ENCODE assay signal across 12 cellular contexts in genomic region chr16:65176603-65177002, GRCh38. TPM values are rescaled to one million over a fixed set of nuclear protein-coding genes. Genes with fewer than 3 reads are reported as not detected.
DNase-seq lines count a peak whose midpoint lies in the region; ATAC-seq and TF ChIP-seq lines count a peak whose summit lies in the region.
"Had no signal": no experiment of that assay in that cellular context is flagged by ENCODE, and none has a peak within 500 bp of the region (broad histone marks: within the 10 kb centered on the region; RNA-seq: fewer than 3 reads in every experiment).

No MANE protein-coding gene starts in this region.

- H2BK5ac ChIP-seq in IMR-90 (ENCODE audit: low read depth, low read length, poor library complexity, severe bottlenecking) = no peak overlapping the region

- TF ChIP-seq RAD21 in IMR-90 (IDR thresholded peaks at IDR 0.05; ENCODE audit: low read length) = no peak

- in situ Hi-C loops in IMR-90 (cut with MboI; ENCODE audit: low sequenced_read_pairs) = no loop called here

- 0 out of 2 replicates have a peak overlapping the region, but pooled peaks have one; percentile 29 for H4K91ac ChIP-seq in IMR-90 (ENCODE audit: insufficient read depth, low read depth, low read length)

- no peak overlapping the region; a peak in 1 of 4 replicates for H4K8ac ChIP-seq in IMR-90 (ENCODE audit: low read depth in 2 of 2, low read length in 2 of 2)

- 0% methylated on average over 2 of the region's 6 CpGs; no CpG with 5 or more reads in 1 of the 2 experiments for whole genome bisulfite sequencing in IMR-90 (ENCODE audit: extremely low coverage in 2 of 2, insufficient read length in 1 of 2), 2 experiments

- CTCF ChIA-PET in AG04449 (lab: Yijun Ruan, JAX) (no interaction called here), IMR-90 (lab: Yijun Ruan, JAX) (interaction anchor here (0.7 kb wide), 1 partner anchor 1817 kb away, joined by 3 read pairs; no protein-coding TSS in a partner anchor)

- no peak overlapping the region for H3K56ac ChIP-seq in IMR-90 (ENCODE audit: extremely low read depth, insufficient read depth, low read length)

- H3K4ac ChIP-seq in IMR-90 (ENCODE audit: low read depth, low read length) = no peak overlapping the region

- no peak overlapping the region for H3K14ac ChIP-seq in IMR-90 (replicated peaks; ENCODE audit: low read depth, low read length)

- H2BK20ac ChIP-seq in IMR-90 (ENCODE audit: low read depth, low read length) = no peak overlapping the region

- peaks cover 10% of the 10 kb centered on the region for H3K4me1 ChIP-seq in IMR-90 (ENCODE audit: control insufficient read depth, insufficient read depth, low read length)

- TF ChIP-seq CTCF in AG04449 (IDR thresholded peaks at IDR 0.05; ENCODE audit: insufficient read depth, low read length, missing control alignments) (no peak), IMR-90 (conservative IDR thresholded peaks at IDR 0.05; ENCODE audit: low read depth, low read length) (no peak), fibroblast of pulmonary artery (IDR thresholded peaks at IDR 0.05; ENCODE audit: low read length, missing control alignments) (no peak)

- no peak overlapping the region for H2AFZ ChIP-seq in IMR-90 (replicated peaks; ENCODE audit: low read length, poor library complexity)

- peak overlapping the region; percentile 43; the same call in 1 of the 2 replicates for H3K18ac ChIP-seq in IMR-90 (ENCODE audit: low read depth, low read length)

- H4K20me1 ChIP-seq in IMR-90 (ENCODE audit: insufficient read depth, low read length) = no peaks in the 10 kb centered on the region

- BruUV-seq in IMR-90 (replicated peaks; lab: Mats Ljungman, UMichigan) = no TSS peak

- ATAC-seq in IMR-90 (ENCODE audit: low read depth) = peak; percentile 97

- H3K4me2 ChIP-seq in IMR-90 (ENCODE audit: low read depth, low read length) = peak overlapping the region; percentile 52

- intact Hi-C loops in IMR-90 (cut with micrococcal nuclease) = no loop called here

- H4K5ac ChIP-seq in IMR-90 (ENCODE audit: low read depth, low read length) = no peak overlapping the region; the same call in 1 of the 2 replicates

- H3K9me3 ChIP-seq in IMR-90 (ENCODE audit: control insufficient read depth, insufficient read depth, low read length) = no peaks in the 10 kb centered on the region

- POLR2A ChIA-PET in AG04449 (lab: Yijun Ruan, JAX) (interaction anchor here (0.7 to 1.1 kb wide), 4 partner anchors 14 to 77 kb away, joined by 3 to 4 read pairs (median 3); no protein-coding TSS in a partner anchor), IMR-90 (lab: Charles Lee; ENCODE audit: unreplicated experiment) (interaction anchor here (0.7 kb wide), 1 partner anchor 692 kb away, joined by 16 read pairs; no protein-coding TSS in a partner anchor)

- H2BK120ac ChIP-seq in IMR-90 (ENCODE audit: low read depth, low read length) = no peak overlapping the region

- peak overlapping the region; percentile 38; the same call in 2 of the 3 replicates for H2BK15ac ChIP-seq in IMR-90 (ENCODE audit: low read depth, low read length)

- dilution Hi-C loops in IMR-90 (cut with HindIII; ENCODE audit: low sequenced_read_pairs, unreplicated experiment) = no loop called here

- H3K36me3 ChIP-seq in IMR-90 (ENCODE audit: control insufficient read depth, insufficient read depth, low read length) = no peaks in the 10 kb centered on the region

- no peak overlapping the region for H3K23ac ChIP-seq in IMR-90 (ENCODE audit: low read depth, low read length)

- no peak overlapping the region for H2AK9ac ChIP-seq in IMR-90 (replicated peaks; ENCODE audit: low read depth, low read length, poor library complexity)

- no peaks in the 10 kb centered on the region for H3K9me1 ChIP-seq in IMR-90 (ENCODE audit: insufficient read depth, low read length)

- no peak for TF ChIP-seq POLR2A in IMR-90 (IDR thresholded peaks at IDR 0.05; ENCODE audit: low read depth, low read length)

- H3K27ac ChIP-seq in IMR-90 (ENCODE audit: insufficient read depth, low read length) = no peak overlapping the region
- H3K27ac ChIP-seq: dorsolateral prefrontal cortex had no signal

- DNase-seq in AG04449 (ENCODE audit: low read depth, low spot score) (peak; percentile 54), IMR-90 (peak; percentile 93), fibroblast of pulmonary artery (ENCODE audit: low read depth) (peak; percentile 78), mucosa of gallbladder (ENCODE audit: low spot score) (peak; percentile 18), inferior parietal cortex (ENCODE audit: extremely low spot score) (no peak), dermis blood vessel endothelial cell (no peak), NCI-H1436 (lab: John Stamatoyannopoulos, UW) (no peak)
- no peak for DNase-seq in activated CD4-positive, alpha-beta T cell treated with anti-CD3 and anti-CD28 coated beads, Interleukin-2, amount 50 U/mL, for 48 hours
- DNase-seq: activated CD8-positive, alpha-beta memory T cell treated with anti-CD3 and anti-CD28 coated beads for 24 hours; dorsolateral prefrontal cortex; NCI-H1417 treated with DMSO at 0.1 percent for 48 hours; NCI-H748 treated with DMSO at 0.1 percent for 48 hours had no signal

- H2AK5ac ChIP-seq in IMR-90 (ENCODE audit: low read depth, low read length) = peak overlapping the region; percentile 45; the same call in 1 of the 2 replicates

- H3K79me1 ChIP-seq in IMR-90 (ENCODE audit: low read depth in 1 of 2, low read length in 2 of 2) = no peaks in the 10 kb centered on the region

- H3K4me3 ChIP-seq in AG04449 (ENCODE audit: low read depth, low read length) (no peak overlapping the region), IMR-90 (ENCODE audit: insufficient read depth, low read depth, low read length) (no peak overlapping the region), fibroblast of pulmonary artery (replicated peaks; ENCODE audit: low read depth, low read length) (no peak overlapping the region)
- H3K4me3 ChIP-seq: dorsolateral prefrontal cortex had no signal

- H3K9ac ChIP-seq in IMR-90 (ENCODE audit: low read depth, low read length) = no peak overlapping the region

- H3K27me3 ChIP-seq in IMR-90 (ENCODE audit: control insufficient read depth, insufficient read depth, low read length) = no peaks in the 10 kb centered on the region; the same call in 1 of the 2 replicates
- H3K27me3 ChIP-seq: dorsolateral prefrontal cortex had no signal

TF ChIP-seq in IMR-90, 13 proteins besides CTCF, POLR2A, EP300 and RAD21:
- no peak for TF ChIP-seq CEBPB (IDR thresholded peaks at IDR 0.05; ENCODE audit: low read depth, low read length)
- peak; percentile 86 for TF ChIP-seq MAFK (IDR thresholded peaks at IDR 0.05; ENCODE audit: low read depth, low read length)

RNA-seq across cellular contexts. Expression of gene CDH11, which starts 54.7 kb away (rescaled TPM):
- total RNA-seq in IMR-90 (2012; rRNA removed) (395 and 601 TPM in 2 replicates), mucosa of gallbladder (41.1 TPM), dermis blood vessel endothelial cell (4.9 and 20.0 TPM in 2 replicates)
- 235 and 266 TPM in 2 replicates for polyA plus RNA-seq in IMR-90 (2012; rRNA removed)
- 335 and 358 TPM in 2 replicates for polyA plus RNA-seq in IMR-90 (2012; cell fraction: cytosol; rRNA removed)
- 145 and 223 TPM in 2 replicates for polyA plus RNA-seq in IMR-90 (2012; cell fraction: nucleus; rRNA removed; ENCODE audit: low replicate concordance)

Comparison
In these comparisons a context has a peak if more than half of its experiments do, and no peak if none do; other contexts are left out.
1. DNase-seq: peak in AG04449 (single experiment), IMR-90 (single experiment), fibroblast of pulmonary artery (single experiment) and mucosa of gallbladder (single experiment); none in inferior parietal cortex (single experiment), activated CD4-positive, alpha-beta T cell treated with anti-CD3 and anti-CD28 coated beads, Interleukin-2, amount 50 U/mL, for 48 hours (0 of 2), dermis blood vessel endothelial cell (single experiment) and NCI-H1436 (single experiment).